ENCODE assay signal across 1 cellular context in the genomic region with DNA sequence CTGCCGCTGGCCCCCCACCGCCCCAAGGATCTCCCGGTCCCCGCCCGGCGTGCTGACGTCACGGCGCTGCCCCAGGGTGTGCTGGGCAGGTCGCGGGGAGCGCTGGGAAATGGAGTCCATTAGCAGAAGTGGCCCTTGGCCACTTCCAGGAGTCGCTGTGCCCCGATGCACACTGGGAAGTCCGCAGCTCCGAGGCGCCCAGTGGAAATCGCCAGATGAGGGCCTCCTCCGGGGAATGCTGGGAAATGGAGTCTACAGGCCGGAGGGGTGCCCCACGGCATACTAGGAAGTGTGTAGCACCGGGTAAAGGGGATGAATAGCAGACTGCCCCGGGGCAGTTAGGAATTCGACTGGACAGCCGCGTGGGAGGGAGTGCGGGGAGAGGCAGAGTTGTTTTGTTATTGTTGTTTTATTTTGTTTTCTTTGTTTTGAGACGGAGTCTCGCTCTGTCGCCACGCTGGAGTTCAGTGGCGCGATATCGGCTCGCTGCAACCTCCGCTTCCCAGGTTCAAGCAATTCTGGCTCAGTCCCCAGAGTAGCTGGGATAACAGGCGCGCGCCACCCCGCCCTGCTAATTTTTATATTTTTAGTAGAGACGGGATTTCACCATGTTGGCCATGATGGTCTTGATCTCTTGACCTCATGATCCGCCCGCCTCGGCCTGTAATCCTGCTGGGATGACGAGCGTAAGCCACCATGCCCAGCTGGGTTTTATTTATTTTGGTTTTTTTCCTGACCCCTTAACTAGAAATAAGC.
TF ChIP-seq lines count a peak whose summit lies in the region.

A gene (minus strand): TSS at position 2 of the 756 bp plus-strand sequence. CDS start 94 bp downstream, outside the sequence.

TF ChIP-seq in K562, 482 proteins besides CTCF, POLR2A, EP300 and RAD21 (continued from another document and continues in another):
- TF ChIP-seq, protein P1, sequence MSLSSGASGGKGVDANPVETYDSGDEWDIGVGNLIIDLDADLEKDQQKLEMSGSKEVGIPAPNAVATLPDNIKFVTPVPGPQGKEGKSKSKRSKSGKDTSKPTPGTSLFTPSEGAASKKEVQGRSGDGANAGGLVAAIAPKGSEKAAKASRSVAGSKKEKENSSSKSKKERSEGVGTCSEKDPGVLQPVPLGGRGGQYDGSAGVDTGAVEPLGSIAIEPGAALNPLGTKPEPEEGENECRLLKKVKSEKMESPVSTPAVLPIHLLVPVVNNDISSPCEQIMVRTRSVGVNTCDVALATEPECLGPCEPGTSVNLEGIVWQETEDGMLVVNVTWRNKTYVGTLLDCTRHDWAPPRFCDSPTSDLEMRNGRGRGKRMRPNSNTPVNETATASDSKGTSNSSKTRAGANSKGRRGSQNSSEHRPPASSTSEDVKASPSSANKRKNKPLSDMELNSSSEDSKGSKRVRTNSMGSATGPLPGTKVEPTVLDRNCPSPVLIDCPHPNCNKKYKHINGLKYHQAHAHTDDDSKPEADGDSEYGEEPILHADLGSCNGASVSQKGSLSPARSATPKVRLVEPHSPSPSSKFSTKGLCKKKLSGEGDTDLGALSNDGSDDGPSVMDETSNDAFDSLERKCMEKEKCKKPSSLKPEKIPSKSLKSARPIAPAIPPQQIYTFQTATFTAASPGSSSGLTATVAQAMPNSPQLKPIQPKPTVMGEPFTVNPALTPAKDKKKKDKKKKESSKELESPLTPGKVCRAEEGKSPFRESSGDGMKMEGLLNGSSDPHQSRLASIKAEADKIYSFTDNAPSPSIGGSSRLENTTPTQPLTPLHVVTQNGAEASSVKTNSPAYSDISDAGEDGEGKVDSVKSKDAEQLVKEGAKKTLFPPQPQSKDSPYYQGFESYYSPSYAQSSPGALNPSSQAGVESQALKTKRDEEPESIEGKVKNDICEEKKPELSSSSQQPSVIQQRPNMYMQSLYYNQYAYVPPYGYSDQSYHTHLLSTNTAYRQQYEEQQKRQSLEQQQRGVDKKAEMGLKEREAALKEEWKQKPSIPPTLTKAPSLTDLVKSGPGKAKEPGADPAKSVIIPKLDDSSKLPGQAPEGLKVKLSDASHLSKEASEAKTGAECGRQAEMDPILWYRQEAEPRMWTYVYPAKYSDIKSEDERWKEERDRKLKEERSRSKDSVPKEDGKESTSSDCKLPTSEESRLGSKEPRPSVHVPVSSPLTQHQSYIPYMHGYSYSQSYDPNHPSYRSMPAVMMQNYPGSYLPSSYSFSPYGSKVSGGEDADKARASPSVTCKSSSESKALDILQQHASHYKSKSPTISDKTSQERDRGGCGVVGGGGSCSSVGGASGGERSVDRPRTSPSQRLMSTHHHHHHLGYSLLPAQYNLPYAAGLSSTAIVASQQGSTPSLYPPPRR (CRISPR knock-in tag; IDR thresholded peaks at IDR 0.05; ENCODE audit: borderline replicate concordance), result no peak
- TF ChIP-seq PCBP2 (IDR thresholded peaks at IDR 0.05; ENCODE audit: low read depth, low read length, poor library complexity, severe bottlenecking) (no peak), PHB2 (IDR thresholded peaks at IDR 0.05; ENCODE audit: low read depth) (no peak), BRD9 (IDR thresholded peaks at IDR 0.05; ENCODE audit: low read depth, partially characterized antibody) (peak; percentile 45), CBX1 (IDR thresholded peaks at IDR 0.05; ENCODE audit: low read depth) (0 out of 2 replicates have a peak, but pooled peaks have one; percentile 26), ZNF146 (CRISPR knock-in tag; IDR thresholded peaks at IDR 0.05; ENCODE audit: unreplicated experiment) (no peak), NR4A1 (CRISPR knock-in tag; IDR thresholded peaks at IDR 0.05) (no peak), NR4A1 (tag; IDR thresholded peaks at IDR 0.05) (no peak), ZFX (CRISPR knock-in tag; IDR thresholded peaks at IDR 0.05) (peak; percentile 86), TAF9B (IDR thresholded peaks at IDR 0.05; ENCODE audit: partially characterized antibody) (no peak), WHSC1 (IDR thresholded peaks at IDR 0.05; ENCODE audit: low read length) (no peak), EHMT2 (IDR thresholded peaks at IDR 0.05) (no peak), SMARCA4 (IDR thresholded peaks at IDR 0.05) (peak; percentile 41; the same call in 1 of the 2 replicates), GABPB1 (CRISPR knock-in tag; IDR thresholded peaks at IDR 0.05) (peak; percentile 81), KLF13 (tag; IDR thresholded peaks at IDR 0.05; ENCODE audit: borderline replicate concordance, low read depth) (no peak), NR2F6 (CRISPR knock-in tag; IDR thresholded peaks at IDR 0.05) (0 out of 2 replicates have a peak, but pooled peaks have one; percentile 27), ELF1 (tag; IDR thresholded peaks at IDR 0.05) (peak; percentile 94), RUNX1 (IDR thresholded peaks at IDR 0.05; ENCODE audit: low read depth) (no peak), PTBP1 (IDR thresholded peaks at IDR 0.05; ENCODE audit: low read depth, low read length) (no peak), CHCHD3 (CRISPR knock-in tag; IDR thresholded peaks at IDR 0.05) (no peak), NR2C2 (CRISPR knock-in tag; IDR thresholded peaks at IDR 0.05) (no peak), NR2C2 (tag; IDR thresholded peaks at IDR 0.05) (no peak; the same call in 1 of the 2 replicates), ZNF3 (CRISPR knock-in tag; IDR thresholded peaks at IDR 0.05) (no peak), CBX2 (IDR thresholded peaks at IDR 0.05; ENCODE audit: insufficient read depth, low read length, poor library complexity, severe bottlenecking) (no peak), CCNT2 (IDR thresholded peaks at IDR 0.05; ENCODE audit: borderline replicate concordance, extremely low read depth, insufficient read length, low read depth, low read length) (peak; percentile 40), MECOM (CRISPR knock-in tag; IDR thresholded peaks at IDR 0.05) (no peak), BCL6 (CRISPR knock-in tag; IDR thresholded peaks at IDR 0.05) (no peak), TCF7L2 (IDR thresholded peaks at IDR 0.05; ENCODE audit: low read depth, low read length) (peak; percentile 55; the same call in 1 of the 2 replicates), NCOA6 (IDR thresholded peaks at IDR 0.05) (no peak; the same call in 1 of the 2 replicates), ZNF778 (CRISPR knock-in tag; IDR thresholded peaks at IDR 0.05) (no peak)
- TF ChIP-seq, protein P2, sequence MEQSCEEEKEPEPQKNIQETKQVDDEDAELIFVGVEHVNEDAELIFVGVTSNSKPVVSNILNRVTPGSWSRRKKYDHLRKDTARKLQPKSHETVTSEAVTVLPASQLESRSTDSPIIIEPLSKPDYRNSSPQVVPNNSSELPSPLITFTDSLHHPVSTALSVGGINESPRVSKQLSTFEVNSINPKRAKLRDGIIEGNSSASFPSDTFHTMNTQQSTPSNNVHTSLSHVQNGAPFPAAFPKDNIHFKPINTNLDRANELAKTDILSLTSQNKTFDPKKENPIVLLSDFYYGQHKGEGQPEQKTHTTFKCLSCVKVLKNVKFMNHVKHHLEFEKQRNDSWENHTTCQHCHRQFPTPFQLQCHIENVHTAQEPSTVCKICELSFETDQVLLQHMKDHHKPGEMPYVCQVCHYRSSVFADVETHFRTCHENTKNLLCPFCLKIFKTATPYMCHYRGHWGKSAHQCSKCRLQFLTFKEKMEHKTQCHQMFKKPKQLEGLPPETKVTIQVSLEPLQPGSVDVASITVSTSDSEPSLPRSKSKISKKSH (CRISPR knock-in tag; IDR thresholded peaks at IDR 0.05), result no peak
- TF ChIP-seq, protein P3, sequence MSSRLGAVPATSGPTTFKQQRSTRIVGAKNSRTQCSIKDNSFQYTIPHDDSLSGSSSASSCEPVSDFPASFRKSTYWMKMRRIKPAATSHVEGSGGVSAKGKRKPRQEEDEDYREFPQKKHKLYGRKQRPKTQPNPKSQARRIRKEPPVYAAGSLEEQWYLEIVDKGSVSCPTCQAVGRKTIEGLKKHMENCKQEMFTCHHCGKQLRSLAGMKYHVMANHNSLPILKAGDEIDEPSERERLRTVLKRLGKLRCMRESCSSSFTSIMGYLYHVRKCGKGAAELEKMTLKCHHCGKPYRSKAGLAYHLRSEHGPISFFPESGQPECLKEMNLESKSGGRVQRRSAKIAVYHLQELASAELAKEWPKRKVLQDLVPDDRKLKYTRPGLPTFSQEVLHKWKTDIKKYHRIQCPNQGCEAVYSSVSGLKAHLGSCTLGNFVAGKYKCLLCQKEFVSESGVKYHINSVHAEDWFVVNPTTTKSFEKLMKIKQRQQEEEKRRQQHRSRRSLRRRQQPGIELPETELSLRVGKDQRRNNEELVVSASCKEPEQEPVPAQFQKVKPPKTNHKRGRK (tag; IDR thresholded peaks at IDR 0.05), result no peak
- TF ChIP-seq, protein P4, sequence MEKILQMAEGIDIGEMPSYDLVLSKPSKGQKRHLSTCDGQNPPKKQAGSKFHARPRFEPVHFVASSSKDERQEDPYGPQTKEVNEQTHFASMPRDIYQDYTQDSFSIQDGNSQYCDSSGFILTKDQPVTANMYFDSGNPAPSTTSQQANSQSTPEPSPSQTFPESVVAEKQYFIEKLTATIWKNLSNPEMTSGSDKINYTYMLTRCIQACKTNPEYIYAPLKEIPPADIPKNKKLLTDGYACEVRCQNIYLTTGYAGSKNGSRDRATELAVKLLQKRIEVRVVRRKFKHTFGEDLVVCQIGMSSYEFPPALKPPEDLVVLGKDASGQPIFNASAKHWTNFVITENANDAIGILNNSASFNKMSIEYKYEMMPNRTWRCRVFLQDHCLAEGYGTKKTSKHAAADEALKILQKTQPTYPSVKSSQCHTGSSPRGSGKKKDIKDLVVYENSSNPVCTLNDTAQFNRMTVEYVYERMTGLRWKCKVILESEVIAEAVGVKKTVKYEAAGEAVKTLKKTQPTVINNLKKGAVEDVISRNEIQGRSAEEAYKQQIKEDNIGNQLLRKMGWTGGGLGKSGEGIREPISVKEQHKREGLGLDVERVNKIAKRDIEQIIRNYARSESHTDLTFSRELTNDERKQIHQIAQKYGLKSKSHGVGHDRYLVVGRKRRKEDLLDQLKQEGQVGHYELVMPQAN (IDR thresholded peaks at IDR 0.05; ENCODE audit: borderline replicate concordance), result peak; percentile 74
- TF ChIP-seq, protein P5, sequence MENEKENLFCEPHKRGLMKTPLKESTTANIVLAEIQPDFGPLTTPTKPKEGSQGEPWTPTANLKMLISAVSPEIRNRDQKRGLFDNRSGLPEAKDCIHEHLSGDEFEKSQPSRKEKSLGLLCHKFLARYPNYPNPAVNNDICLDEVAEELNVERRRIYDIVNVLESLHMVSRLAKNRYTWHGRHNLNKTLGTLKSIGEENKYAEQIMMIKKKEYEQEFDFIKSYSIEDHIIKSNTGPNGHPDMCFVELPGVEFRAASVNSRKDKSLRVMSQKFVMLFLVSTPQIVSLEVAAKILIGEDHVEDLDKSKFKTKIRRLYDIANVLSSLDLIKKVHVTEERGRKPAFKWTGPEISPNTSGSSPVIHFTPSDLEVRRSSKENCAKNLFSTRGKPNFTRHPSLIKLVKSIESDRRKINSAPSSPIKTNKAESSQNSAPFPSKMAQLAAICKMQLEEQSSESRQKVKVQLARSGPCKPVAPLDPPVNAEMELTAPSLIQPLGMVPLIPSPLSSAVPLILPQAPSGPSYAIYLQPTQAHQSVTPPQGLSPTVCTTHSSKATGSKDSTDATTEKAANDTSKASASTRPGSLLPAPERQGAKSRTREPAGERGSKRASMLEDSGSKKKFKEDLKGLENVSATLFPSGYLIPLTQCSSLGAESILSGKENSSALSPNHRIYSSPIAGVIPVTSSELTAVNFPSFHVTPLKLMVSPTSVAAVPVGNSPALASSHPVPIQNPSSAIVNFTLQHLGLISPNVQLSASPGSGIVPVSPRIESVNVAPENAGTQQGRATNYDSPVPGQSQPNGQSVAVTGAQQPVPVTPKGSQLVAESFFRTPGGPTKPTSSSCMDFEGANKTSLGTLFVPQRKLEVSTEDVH (IDR thresholded peaks at IDR 0.05; ENCODE audit: low read depth, partially characterized antibody), result no peak
- TF ChIP-seq, protein P6, sequence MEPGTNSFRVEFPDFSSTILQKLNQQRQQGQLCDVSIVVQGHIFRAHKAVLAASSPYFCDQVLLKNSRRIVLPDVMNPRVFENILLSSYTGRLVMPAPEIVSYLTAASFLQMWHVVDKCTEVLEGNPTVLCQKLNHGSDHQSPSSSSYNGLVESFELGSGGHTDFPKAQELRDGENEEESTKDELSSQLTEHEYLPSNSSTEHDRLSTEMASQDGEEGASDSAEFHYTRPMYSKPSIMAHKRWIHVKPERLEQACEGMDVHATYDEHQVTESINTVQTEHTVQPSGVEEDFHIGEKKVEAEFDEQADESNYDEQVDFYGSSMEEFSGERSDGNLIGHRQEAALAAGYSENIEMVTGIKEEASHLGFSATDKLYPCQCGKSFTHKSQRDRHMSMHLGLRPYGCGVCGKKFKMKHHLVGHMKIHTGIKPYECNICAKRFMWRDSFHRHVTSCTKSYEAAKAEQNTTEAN (CRISPR knock-in tag; IDR thresholded peaks at IDR 0.05), result no peak
- TF ChIP-seq, protein P7, sequence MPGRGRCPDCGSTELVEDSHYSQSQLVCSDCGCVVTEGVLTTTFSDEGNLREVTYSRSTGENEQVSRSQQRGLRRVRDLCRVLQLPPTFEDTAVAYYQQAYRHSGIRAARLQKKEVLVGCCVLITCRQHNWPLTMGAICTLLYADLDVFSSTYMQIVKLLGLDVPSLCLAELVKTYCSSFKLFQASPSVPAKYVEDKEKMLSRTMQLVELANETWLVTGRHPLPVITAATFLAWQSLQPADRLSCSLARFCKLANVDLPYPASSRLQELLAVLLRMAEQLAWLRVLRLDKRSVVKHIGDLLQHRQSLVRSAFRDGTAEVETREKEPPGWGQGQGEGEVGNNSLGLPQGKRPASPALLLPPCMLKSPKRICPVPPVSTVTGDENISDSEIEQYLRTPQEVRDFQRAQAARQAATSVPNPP (IDR thresholded peaks at IDR 0.05; ENCODE audit: borderline replicate concordance, insufficient read depth, insufficient read length), result no peak
- TF ChIP-seq, protein P8, sequence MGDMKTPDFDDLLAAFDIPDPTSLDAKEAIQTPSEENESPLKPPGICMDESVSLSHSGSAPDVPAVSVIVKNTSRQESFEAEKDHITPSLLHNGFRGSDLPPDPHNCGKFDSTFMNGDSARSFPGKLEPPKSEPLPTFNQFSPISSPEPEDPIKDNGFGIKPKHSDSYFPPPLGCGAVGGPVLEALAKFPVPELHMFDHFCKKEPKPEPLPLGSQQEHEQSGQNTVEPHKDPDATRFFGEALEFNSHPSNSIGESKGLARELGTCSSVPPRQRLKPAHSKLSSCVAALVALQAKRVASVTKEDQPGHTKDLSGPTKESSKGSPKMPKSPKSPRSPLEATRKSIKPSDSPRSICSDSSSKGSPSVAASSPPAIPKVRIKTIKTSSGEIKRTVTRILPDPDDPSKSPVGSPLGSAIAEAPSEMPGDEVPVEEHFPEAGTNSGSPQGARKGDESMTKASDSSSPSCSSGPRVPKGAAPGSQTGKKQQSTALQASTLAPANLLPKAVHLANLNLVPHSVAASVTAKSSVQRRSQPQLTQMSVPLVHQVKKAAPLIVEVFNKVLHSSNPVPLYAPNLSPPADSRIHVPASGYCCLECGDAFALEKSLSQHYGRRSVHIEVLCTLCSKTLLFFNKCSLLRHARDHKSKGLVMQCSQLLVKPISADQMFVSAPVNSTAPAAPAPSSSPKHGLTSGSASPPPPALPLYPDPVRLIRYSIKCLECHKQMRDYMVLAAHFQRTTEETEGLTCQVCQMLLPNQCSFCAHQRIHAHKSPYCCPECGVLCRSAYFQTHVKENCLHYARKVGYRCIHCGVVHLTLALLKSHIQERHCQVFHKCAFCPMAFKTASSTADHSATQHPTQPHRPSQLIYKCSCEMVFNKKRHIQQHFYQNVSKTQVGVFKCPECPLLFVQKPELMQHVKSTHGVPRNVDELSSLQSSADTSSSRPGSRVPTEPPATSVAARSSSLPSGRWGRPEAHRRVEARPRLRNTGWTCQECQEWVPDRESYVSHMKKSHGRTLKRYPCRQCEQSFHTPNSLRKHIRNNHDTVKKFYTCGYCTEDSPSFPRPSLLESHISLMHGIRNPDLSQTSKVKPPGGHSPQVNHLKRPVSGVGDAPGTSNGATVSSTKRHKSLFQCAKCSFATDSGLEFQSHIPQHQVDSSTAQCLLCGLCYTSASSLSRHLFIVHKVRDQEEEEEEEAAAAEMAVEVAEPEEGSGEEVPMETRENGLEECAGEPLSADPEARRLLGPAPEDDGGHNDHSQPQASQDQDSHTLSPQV (IDR thresholded peaks at IDR 0.05), result peak; percentile 74; the same call in 1 of the 2 replicates
